ENCODE assay signal across 8 cellular contexts in genomic region chr19:47243776-47244547, GRCh38. TPM values are rescaled to one million over a fixed set of nuclear protein-coding genes. Genes with fewer than 3 reads are reported as not detected.
DNase-seq lines count a peak whose midpoint lies in the region; ATAC-seq, FAIRE-seq and TF ChIP-seq lines count a peak whose summit lies in the region.

No MANE protein-coding gene starts in this region.

- peaks cover 45% of the 10 kb centered on the region for H3K27me3 Mint-ChIP-seq in WTC11 (ENCODE audit: low read depth)

- no peaks in the 10 kb centered on the region for H3K9me3 ChIP-seq in keratinocyte (ENCODE audit: control insufficient read depth, low read depth, low read length)

- TF ChIP-seq CTCF in 22Rv1 (IDR thresholded peaks at IDR 0.05) (peak; percentile 97), WTC11 (IDR thresholded peaks at IDR 0.05) (peak; percentile 88), cardiac fibroblast (IDR thresholded peaks at IDR 0.05; ENCODE audit: low read depth, low read length) (peak; percentile 76), keratinocyte (optimal IDR thresholded peaks at IDR 0.05 in 1 of 3, IDR thresholded peaks at IDR 0.05 in 1 of 3, conservative IDR thresholded peaks at IDR 0.05 in 1 of 3; ENCODE audit: extremely low read depth in 1 of 3, insufficient read depth in 2 of 3, low read length in 3 of 3) (peak; percentile 87 to 95 (median 91))

- DNase-seq in NCI-H2196 (lab: John Stamatoyannopoulos, UW; ENCODE audit: unreplicated experiment) (peak; percentile 95), WTC11 (ENCODE audit: low spot score) (peak; percentile 95), cardiac fibroblast (ENCODE audit: low read depth in 2 of 2) (peak; percentile 98 to 99), keratinocyte (ENCODE audit: low read depth, low spot score) (peak; percentile 87)
- peak; percentile 88 to 92 (median 92) for DNase-seq in stimulated activated CD4-positive, alpha-beta T cell treated with anti-CD3 and anti-CD28 coated beads, Interleukin-12 subunit alpha, Interleukin-12 subunit beta, amount 100 ng/mL, for 48 hours (ENCODE audit: low read depth in 2 of 3, low spot score in 1 of 3)

- no peak for FAIRE-seq in keratinocyte (lab: Jason Lieb, UNC)

- peak overlapping the region; percentile 64 for H3K4me3 Mint-ChIP-seq in WTC11

- H2AFZ ChIP-seq in keratinocyte (ENCODE audit: control insufficient read depth, low read length), result peak overlapping the region; percentile 1

- no peaks in the 10 kb centered on the region for H3K9me3 Mint-ChIP-seq in WTC11

- H4K20me1 ChIP-seq in keratinocyte (ENCODE audit: control insufficient read depth, extremely low read depth, insufficient read depth, low read length), result no peaks in the 10 kb centered on the region

- peak overlapping the region; percentile 85 for H3K9ac ChIP-seq in keratinocyte (ENCODE audit: control insufficient read depth, extremely low read depth, insufficient read depth, low read length)

- H3K4me3 ChIP-seq in cardiac fibroblast (replicated peaks in 1 of 2; ENCODE audit: low read depth in 2 of 2, low read length in 2 of 2), result peak overlapping the region; percentile 27 to 53
- H3K4me3 ChIP-seq in keratinocyte (ENCODE audit: control insufficient read depth in 2 of 3, extremely low read depth in 1 of 3, insufficient read depth in 2 of 3, low read depth in 1 of 3, low read length in 3 of 3), result peak overlapping the region; percentile 27 to 58 (median 55)

- peak overlapping the region; percentile 82 for H3K27ac Mint-ChIP-seq in WTC11

- CTCF ChIA-PET in WTC11 (lab: Charles Lee), result interaction anchor here (0.5 to 6.1 kb wide), 59 partner anchors 9 to 304 kb away, joined by 3 to 402 read pairs (median 5); partner anchors contain the start of genes BBC3, CCDC9, DHX34 and INAFM1

- peaks cover 31% of the 10 kb centered on the region for H3K4me1 ChIP-seq in keratinocyte (ENCODE audit: control insufficient read depth, extremely low read depth, insufficient read depth, low read length)

- ATAC-seq in GM18502 (IDR thresholded peaks at IDR 0.05; ENCODE audit: poor library complexity, unreplicated experiment) (peak; percentile 64), HG03045 (IDR thresholded peaks at IDR 0.05; ENCODE audit: unreplicated experiment) (peak; percentile 45), WTC11 (peak; percentile 61)

- dilution Hi-C loops in keratinocyte (cut with MboI; ENCODE audit: extremely low pct_ligation_motif_present, low sequenced_read_pairs), result no loop called here

- POLR2A ChIA-PET in WTC11 (lab: Charles Lee), result interaction anchor here (0.6 to 2.9 kb wide), 15 partner anchors 11 to 456 kb away, joined by 3 to 61 read pairs (median 6); partner anchors contain the start of genes CCDC9 and ZC3H4

- peaks cover 19% of the 10 kb centered on the region for H3K4me1 Mint-ChIP-seq in WTC11

- H3K27me3 ChIP-seq in keratinocyte (ENCODE audit: control insufficient read depth, extremely low read depth, insufficient read depth, low read length), result no peaks in the 10 kb centered on the region

- no peaks in the 10 kb centered on the region for H3K79me2 ChIP-seq in keratinocyte (ENCODE audit: control insufficient read depth, insufficient read depth, low read length)

- peaks cover 2% of the 10 kb centered on the region for H3K9me1 ChIP-seq in keratinocyte (ENCODE audit: control insufficient read depth, extremely low read depth, insufficient read depth, low read length)

- H3K4me2 ChIP-seq in keratinocyte (ENCODE audit: control insufficient read depth, extremely low read depth, insufficient read depth, low read depth, low read length), result peak overlapping the region; percentile 43

- no peaks in the 10 kb centered on the region for H3K36me3 Mint-ChIP-seq in WTC11

- peaks cover 0 to 10% of the 10 kb centered on the region in 2 experiments for H3K36me3 ChIP-seq in keratinocyte (ENCODE audit: control insufficient read depth in 2 of 2, extremely low read depth in 1 of 2, insufficient read depth in 2 of 2, low read length in 2 of 2)

- H3K27ac ChIP-seq in 22Rv1 (peak overlapping the region; percentile 85), keratinocyte (ENCODE audit: control insufficient read depth, insufficient read depth, low read length) (peak overlapping the region; percentile 76)

TF ChIP-seq in WTC11, 78 proteins besides CTCF, POLR2A, EP300 and RAD21 (continues in another document):
- TF ChIP-seq E2F5 (CRISPR knock-in tag; IDR thresholded peaks at IDR 0.05) (peak; percentile 67; the same call in 1 of the 2 replicates), AR (CRISPR knock-in tag; IDR thresholded peaks at IDR 0.05) (no peak), GRHL2 (CRISPR knock-in tag; IDR thresholded peaks at IDR 0.05; ENCODE audit: insufficient replicate concordance, severe bottlenecking) (no peak), ZMAT4 (CRISPR knock-in tag; IDR thresholded peaks at IDR 0.05) (no peak), ZSCAN18 (CRISPR knock-in tag; IDR thresholded peaks at IDR 0.05) (no peak)

RNA-seq across cellular contexts. Expression of gene CCDC9, which starts 12.4 kb away (rescaled TPM):
- total RNA-seq in WTC11 (2021), result 30.4 to 37.7 TPM (median 33.0 TPM) in 3 replicates
- 2.2 to 3.8 TPM (median 2.8 TPM) in 3 replicates for polyA plus RNA-seq in keratinocyte
- 9.6 TPM for polyA plus RNA-seq in keratinocyte (2011; ENCODE audit: low read depth)
- 1.2 and 3.6 TPM in 2 replicates for polyA plus RNA-seq in keratinocyte (2011; cell fraction: cytosol; rRNA removed)
- 7.6 and 10.5 TPM in 2 replicates for polyA plus RNA-seq in keratinocyte (2011; cell fraction: nucleus; rRNA removed)
- 10.6 and 13.2 TPM in 2 replicates for polyA plus RNA-seq in keratinocyte (2012; ENCODE audit: low replicate concordance)
- polyA minus RNA-seq in keratinocyte, result 0.70 to 1.9 TPM (median 1.1 TPM) in 3 replicates
- 1.9 TPM for polyA minus RNA-seq in keratinocyte (2011; cell fraction: cytosol; rRNA and poly(A)+ RNA removed)
- 1.9 and 3.7 TPM in 2 replicates for polyA minus RNA-seq in keratinocyte (2011; cell fraction: nucleus; rRNA and poly(A)+ RNA removed)

RNA-seq across cellular contexts. Expression of gene BBC3, which starts 13.0 kb away (rescaled TPM):
- 29.4 to 49.5 TPM (median 32.2 TPM) in 3 replicates for total RNA-seq in WTC11 (2021)
- 0.60 to 1.1 TPM (median 0.89 TPM) in 3 replicates for polyA plus RNA-seq in keratinocyte
- polyA plus RNA-seq in keratinocyte (2011; ENCODE audit: low read depth), result 3.1 TPM
- polyA plus RNA-seq in keratinocyte (2011; cell fraction: cytosol; rRNA removed), result 0.38 and 1.1 TPM in 2 replicates
- polyA plus RNA-seq in keratinocyte (2011; cell fraction: nucleus; rRNA removed), result 1.1 and 1.8 TPM in 2 replicates
- polyA plus RNA-seq in keratinocyte (2012; ENCODE audit: low replicate concordance), result 1.6 and 5.3 TPM in 2 replicates
- polyA minus RNA-seq in keratinocyte, result 0.23 to 1.1 TPM (median 0.67 TPM) in 3 replicates
- polyA minus RNA-seq in keratinocyte (2011; cell fraction: cytosol; rRNA and poly(A)+ RNA removed), result 2.1 TPM
- polyA minus RNA-seq in keratinocyte (2011; cell fraction: nucleus; rRNA and poly(A)+ RNA removed), result 0.39 and 1.5 TPM in 2 replicates

RNA-seq across cellular contexts. Expression of gene INAFM1, which starts 30.7 kb away (rescaled TPM):
- total RNA-seq in WTC11 (2021), result 7.0 to 8.1 TPM (median 7.3 TPM) in 3 replicates
- 0.35 to 0.68 TPM (median 0.50 TPM) in 3 replicates for polyA plus RNA-seq in keratinocyte
- polyA plus RNA-seq in keratinocyte (2011; ENCODE audit: low read depth), result 0.64 TPM
- 0.18 and 0.81 TPM in 2 replicates for polyA plus RNA-seq in keratinocyte (2011; cell fraction: cytosol; rRNA removed)
- polyA plus RNA-seq in keratinocyte (2011; cell fraction: nucleus; rRNA removed), result 1.8 and 3.2 TPM in 2 replicates
- 3.8 and 4.7 TPM in 2 replicates for polyA plus RNA-seq in keratinocyte (2012; ENCODE audit: low replicate concordance)
- polyA minus RNA-seq in keratinocyte, result 1.8 TPM in 1 of 3 replicates, not detected in the others
- not detected for polyA minus RNA-seq in keratinocyte (2011; cell fraction: cytosol; rRNA and poly(A)+ RNA removed)
- 2.0 TPM in 1 of 2 replicates, not detected in the other for polyA minus RNA-seq in keratinocyte (2011; cell fraction: nucleus; rRNA and poly(A)+ RNA removed)

Comparison
In these comparisons a context has a peak if more than half of its experiments do, and no peak if none do; other contexts are left out.
1. Peak in every context shown above with its lines: DNase-seq, ATAC-seq, H3K4me3 ChIP-seq and H3K27ac ChIP-seq.